Comparison of ENCODE assay signal across 12 cellular contexts in genomic region chr5:55540525-55540924, GRCh38. TPM values are rescaled to one million over a fixed set of nuclear protein-coding genes. Genes with fewer than 3 reads are reported as not detected.
DNase-seq lines count a peak whose midpoint lies in the region; ATAC-seq and TF ChIP-seq lines count a peak whose summit lies in the region.
"Had no signal": no experiment of that assay in that cellular context is flagged by ENCODE, and none has a peak within 500 bp of the region (broad histone marks: within the 10 kb centered on the region; RNA-seq: fewer than 3 reads in every experiment).

No MANE protein-coding gene starts in this region.

- H3K27me3 Mint-ChIP-seq in activated naive CD8-positive, alpha-beta T cell treated with anti-CD3 and anti-CD28 coated beads for 36 hours: no peaks in the 10 kb centered on the region

- no peaks in the 10 kb centered on the region for H4K20me1 ChIP-seq in DND-41 (ENCODE audit: insufficient read depth, low read length)

- DNase-seq in DND-41: no peak
- DNase-seq in Kasumi-1 (lab: John Stamatoyannopoulos, UW): peak; percentile 12 to 19
- DNase-seq in activated naive CD8-positive, alpha-beta T cell treated with anti-CD3 and anti-CD28 coated beads for 36 hours: no peak
- no peak for DNase-seq in H7
- DNase-seq in SK-N-DZ (ENCODE audit: low spot score): no peak
- no peak for DNase-seq in GM03348 (ENCODE audit: low spot score)
- DNase-seq: activated CD4-positive, alpha-beta T cell treated with anti-CD3 and anti-CD28 coated beads, Interleukin-2, amount 50 U/mL, for 48 hours; lower lobe of right lung had no signal

- H3K27ac Mint-ChIP-seq in activated naive CD8-positive, alpha-beta T cell treated with anti-CD3 and anti-CD28 coated beads for 36 hours: peak overlapping the region; percentile 87
- H3K27ac Mint-ChIP-seq: CD14-positive monocyte had no signal

- H3K79me2 ChIP-seq in DND-41 (ENCODE audit: insufficient read depth, low read length): no peaks in the 10 kb centered on the region

- H3K36me3 ChIP-seq in DND-41 (ENCODE audit: insufficient read depth, low read length) (no peaks in the 10 kb centered on the region), H7 (replicated peaks; ENCODE audit: control insufficient read depth, insufficient read depth, low read length) (no peaks in the 10 kb centered on the region)
- H3K36me3 ChIP-seq: lower lobe of right lung had no signal

- no peak overlapping the region; a peak in 1 of 4 replicates for H3K4me3 ChIP-seq in DND-41 (ENCODE audit: low read depth in 1 of 2, low read length in 2 of 2)
- no peak overlapping the region for H3K4me3 ChIP-seq in H7 (ENCODE audit: insufficient read depth, low read depth, low read length)
- H3K4me3 ChIP-seq: lower lobe of right lung, skin epidermis had no signal

- peaks cover 38% of the 10 kb centered on the region for H3K4me1 Mint-ChIP-seq in activated naive CD8-positive, alpha-beta T cell treated with anti-CD3 and anti-CD28 coated beads for 36 hours

- H3K36me3 Mint-ChIP-seq in activated naive CD8-positive, alpha-beta T cell treated with anti-CD3 and anti-CD28 coated beads for 36 hours: no peaks in the 10 kb centered on the region
- H3K36me3 Mint-ChIP-seq: CD14-positive monocyte had no signal

- H3K9ac ChIP-seq in DND-41 (ENCODE audit: low read depth, low read length): peak overlapping the region; percentile 39

- peaks cover 58% of the 10 kb centered on the region for H3K4me1 ChIP-seq in DND-41 (ENCODE audit: insufficient read depth, low read length)

- H3K27me3 ChIP-seq in DND-41 (ENCODE audit: insufficient read depth, low read length, poor library complexity): no peaks in the 10 kb centered on the region
- H3K27me3 ChIP-seq in H7 (ENCODE audit: control insufficient read depth, insufficient read depth, low read length): no peaks in the 10 kb centered on the region

- H3K4me2 ChIP-seq in DND-41 (ENCODE audit: insufficient read depth, low read length): peak overlapping the region; percentile 47

- H2AFZ ChIP-seq in DND-41 (ENCODE audit: low read depth, low read length): peak overlapping the region; percentile 62

- H3K4me3 Mint-ChIP-seq in activated naive CD8-positive, alpha-beta T cell treated with anti-CD3 and anti-CD28 coated beads for 36 hours: peak overlapping the region; percentile 56
- H3K4me3 Mint-ChIP-seq: CD14-positive monocyte had no signal

- no peaks in the 10 kb centered on the region for H3K9me3 Mint-ChIP-seq in activated naive CD8-positive, alpha-beta T cell treated with anti-CD3 and anti-CD28 coated beads for 36 hours
- H3K9me3 Mint-ChIP-seq: CD14-positive monocyte had no signal

- no peaks in the 10 kb centered on the region for H3K9me3 ChIP-seq in DND-41 (ENCODE audit: insufficient read depth, low read length, severe bottlenecking)
- H3K9me3 ChIP-seq: lower lobe of right lung had no signal

- ATAC-seq in DND-41 (ENCODE audit: insufficient read depth, low read depth): peak; percentile 41; the same call in 1 of the 3 replicates
- peak; percentile 58 for ATAC-seq in GM18867 (IDR thresholded peaks at IDR 0.05; ENCODE audit: unreplicated experiment)
- ATAC-seq in GM18861 (IDR thresholded peaks at IDR 0.05; ENCODE audit: unreplicated experiment): no peak
- ATAC-seq: lower lobe of right lung had no signal

- peak overlapping the region; percentile 86 for H3K27ac ChIP-seq in DND-41 (ENCODE audit: low read length)
- H3K27ac ChIP-seq: lower lobe of right lung had no signal

- no peak for TF ChIP-seq CTCF in DND-41 (IDR thresholded peaks at IDR 0.05; ENCODE audit: borderline replicate concordance, extremely low read depth, low read length, poor library complexity, severe bottlenecking)

RNA-seq across cellular contexts. Expression of gene PLPP1, which starts 5.8 kb away (rescaled TPM):
- total RNA-seq in activated naive CD8-positive, alpha-beta T cell treated with anti-CD3 and anti-CD28 coated beads for 36 hours: 10 to 100 TPM; 21.3 to 23.1 TPM
- 81.4 and 97.4 TPM in 2 replicates for total RNA-seq in H7 (2014; rRNA removed; shearing (Covaris generic))
- polyA plus RNA-seq in SK-N-DZ (2014; cell fraction: cytosol; rRNA removed): 10.9 and 15.5 TPM in 2 replicates
- 15.5 and 20.6 TPM in 2 replicates for polyA plus RNA-seq in SK-N-DZ (2014; cell fraction: nucleus; rRNA removed)

Comparison
In these comparisons a context has a peak if more than half of its experiments do, and no peak if none do; other contexts are left out.
1. DNase-seq: peak in Kasumi-1 (2 of 2); none in DND-41 (single experiment), activated naive CD8-positive, alpha-beta T cell treated with anti-CD3 and anti-CD28 coated beads for 36 hours (single experiment), H7 (single experiment), SK-N-DZ (single experiment) and GM03348 (single experiment).